In genomic region chr17:67602974-67603373, GRCh38 we compare ENCODE assay signal across 8 cellular contexts.
A peak's percentile ranks its signal among the peaks of the same experiment; 100 is the strongest.
DNase-seq lines count a peak whose midpoint lies in the region; ATAC-seq and TF ChIP-seq lines count a peak whose summit lies in the region.

No MANE protein-coding gene starts in this region.

- intact Hi-C loops in Right ventricle myocardium inferior (cut with DNase I) (loop anchor here (5.0 kb wide), 1 partner anchor 46 kb away; no protein-coding TSS in a partner anchor), cardiac septum (cut with DNase I) (loop anchor here (10.0 kb wide), 1 partner anchor 118 kb away; no protein-coding TSS in a partner anchor)

- H3K9me2 ChIP-seq in Karpas-422 (replicated peaks; ENCODE audit: insufficient read depth, low read length) = no peaks in the 10 kb centered on the region

- no peaks in the 10 kb centered on the region for H3K9me3 ChIP-seq in Karpas-422 (ENCODE audit: low read length)
- H3K9me3 ChIP-seq in liver (ENCODE audit: control insufficient read depth in 4 of 4, low read length in 3 of 4) = no peaks in the 10 kb centered on the region

- H3K79me2 ChIP-seq in Karpas-422 (ENCODE audit: low read length) = no peaks in the 10 kb centered on the region

- TF ChIP-seq RAD21 in liver (IDR thresholded peaks at IDR 0.05) = peak; percentile 55 to 68

- in situ Hi-C loops in T47D (cut with HindIII; ENCODE audit: low pct_unique_long_range_greater_than_20kb, low sequenced_read_pairs) = no loop called here

- no peaks in the 10 kb centered on the region for H4K20me1 ChIP-seq in Karpas-422 (ENCODE audit: insufficient read depth, low read depth, low read length)

- H3K4me3 ChIP-seq in Karpas-422 (ENCODE audit: low read length) = no peak overlapping the region
- no peak overlapping the region for H3K4me3 ChIP-seq in liver (ENCODE audit: low read depth in 1 of 3, low read length in 3 of 3)

- H3K4me2 ChIP-seq in Karpas-422 (ENCODE audit: low read depth, low read length, poor library complexity, severe bottlenecking) = no peak overlapping the region

- H3K27ac ChIP-seq in Karpas-422 (ENCODE audit: low read length) (no peak overlapping the region), liver (ENCODE audit: low read depth in 1 of 2, low read length in 2 of 2) (no peak overlapping the region)

- no peaks in the 10 kb centered on the region for H3K36me3 ChIP-seq in Karpas-422 (ENCODE audit: insufficient read depth, low read length)
- H3K36me3 ChIP-seq in liver (ENCODE audit: control insufficient read depth in 4 of 4, insufficient read depth in 3 of 4, low read depth in 1 of 4, low read length in 3 of 4) = no peaks in the 10 kb centered on the region

- H3K4me1 ChIP-seq in Karpas-422 (ENCODE audit: low read length) = no peaks in the 10 kb centered on the region
- peaks cover 0 to 5% (median 0%) of the 10 kb centered on the region in 4 donors for H3K4me1 ChIP-seq in liver (ENCODE audit: control insufficient read depth in 4 of 4, insufficient read depth in 4 of 4, low read length in 3 of 4)

- ATAC-seq in Right ventricle myocardium inferior = peak; percentile 23

- no peak overlapping the region for H2AFZ ChIP-seq in Karpas-422 (ENCODE audit: low read length)

- H3K27me3 ChIP-seq in Karpas-422 (ENCODE audit: low read length) (no peaks in the 10 kb centered on the region), liver (ENCODE audit: control insufficient read depth in 4 of 4, insufficient read depth in 4 of 4, low read length in 3 of 4) (no peaks in the 10 kb centered on the region)

- DNase-seq in Right ventricle myocardium inferior (ENCODE audit: missing footprints) (no peak), cardiac septum (ENCODE audit: low spot score) (no peak), Karpas-422 (peak; percentile 78), T follicular helper cell (ENCODE audit: low read depth) (peak; percentile 19), T47D (ENCODE audit: low read depth in 1 of 2, low spot score in 1 of 2) (peak; percentile 65 to 78), DMS79 treated with DMSO at 0.1 percent for 48 hours (lab: John Stamatoyannopoulos, UW) (no peak), DMS114 treated with DMSO at 0.1 percent for 48 hours (lab: John Stamatoyannopoulos, UW; ENCODE audit: unreplicated experiment) (no peak)

- TF ChIP-seq CTCF in liver (IDR thresholded peaks at IDR 0.05; ENCODE audit: low read depth, low read length, missing input control) = no peak

- WGBS in liver = 87% methylated on average over 3 of the region's 3 CpGs

- no peak overlapping the region for H3K9ac ChIP-seq in Karpas-422 (ENCODE audit: low read length)
- H3K9ac ChIP-seq in liver (ENCODE audit: low read depth in 1 of 2, low read length in 2 of 2) = no peak overlapping the region

TF ChIP-seq in liver, 16 proteins besides CTCF, POLR2A, EP300 and RAD21:
- TF ChIP-seq RXRA (IDR thresholded peaks at IDR 0.05) (no peak), GABPA (IDR thresholded peaks at IDR 0.05 in 1 of 2, conservative IDR thresholded peaks at IDR 0.05 in 1 of 2) (no peak), TAF1 (conservative IDR thresholded peaks at IDR 0.05) (no peak), HNF4A (conservative IDR thresholded peaks at IDR 0.05) (no peak), FOXA2 (IDR thresholded peaks at IDR 0.05) (no peak), NR2F2 (IDR thresholded peaks at IDR 0.05) (no peak), SP1 (IDR thresholded peaks at IDR 0.05) (no peak), ATF3 (IDR thresholded peaks at IDR 0.05) (no peak)
- TF ChIP-seq, protein P1, sequence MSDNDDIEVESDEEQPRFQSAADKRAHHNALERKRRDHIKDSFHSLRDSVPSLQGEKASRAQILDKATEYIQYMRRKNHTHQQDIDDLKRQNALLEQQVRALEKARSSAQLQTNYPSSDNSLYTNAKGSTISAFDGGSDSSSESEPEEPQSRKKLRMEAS (IDR thresholded peaks at IDR 0.05) = no peak

Comparison
In these comparisons a context has a peak if more than half of its experiments do, and no peak if none do; other contexts are left out.
1. DNase-seq: peak in Karpas-422 (single experiment), T follicular helper cell (single experiment) and T47D (2 of 2); none in Right ventricle myocardium inferior (single experiment), cardiac septum (single experiment), DMS79 treated with DMSO at 0.1 percent for 48 hours (single experiment) and DMS114 treated with DMSO at 0.1 percent for 48 hours (single experiment).